In the genomic region with DNA sequence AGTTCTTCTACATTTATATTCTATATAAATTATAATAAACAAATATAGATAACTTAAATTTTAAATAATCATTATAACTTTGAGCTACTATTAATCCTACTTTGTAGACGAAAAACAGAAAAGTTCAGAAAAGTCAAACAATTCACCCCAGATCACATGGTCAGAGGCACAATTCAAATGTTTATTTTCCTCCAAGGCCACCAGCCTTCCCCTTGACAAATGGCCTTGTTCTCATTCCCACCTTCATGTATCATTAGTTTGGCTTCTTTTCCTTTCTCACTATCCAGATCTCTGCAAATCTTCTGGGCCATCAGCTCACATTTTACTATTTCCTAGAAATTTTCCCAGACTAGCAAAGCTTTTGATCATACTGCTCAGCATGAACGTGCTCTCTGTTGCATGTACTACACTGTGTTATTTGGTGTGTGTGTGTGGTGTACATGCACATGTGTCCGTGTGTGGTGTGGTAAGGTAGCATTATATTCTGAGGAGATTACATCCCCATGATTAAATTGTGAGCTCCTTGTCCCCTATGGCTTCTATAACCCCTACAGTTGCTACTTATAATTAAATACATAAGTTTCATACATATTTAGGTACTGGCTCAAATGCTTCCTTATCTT, we compare ENCODE assay signal across 18 cellular contexts.
A peak's percentile ranks its signal among the peaks of the same experiment; 100 is the strongest.
DNase-seq lines count a peak whose midpoint lies in the region; ATAC-seq, FAIRE-seq and TF ChIP-seq lines count a peak whose summit lies in the region.
"Had no signal": no experiment of that assay in that cellular context is flagged by ENCODE, and none has a peak within 500 bp of the region (broad histone marks: within the 10 kb centered on the region; RNA-seq: fewer than 3 reads in every experiment).

No MANE protein-coding gene starts in this region.

- H3K4me1 ChIP-seq in GM23338 (ENCODE audit: insufficient read depth) (peaks cover 11% of the 10 kb centered on the region; the same call in 1 of the 2 replicates), endothelial cell of umbilical vein (ENCODE audit: control insufficient read depth, extremely low read depth, insufficient read depth, low read length) (no peaks in the 10 kb centered on the region)

- intact Hi-C loops in endothelial cell of umbilical vein (cut with micrococcal nuclease) = no loop called here

- peaks cover 12% of the 10 kb centered on the region; the same call in 2 of the 3 replicates for H3K36me3 Mint-ChIP-seq in GM23338 (ENCODE audit: low read depth)
- peaks cover 10% of the 10 kb centered on the region for H3K36me3 Mint-ChIP-seq in T-helper 2 cell treated with Interferon-gamma antibody and Interleukin-4, amounts not matched to agents 5 μg/mL and 100 μg/mL, for 36 hours (ENCODE audit: low read depth)
- H3K36me3 Mint-ChIP-seq in nephron progenitor cell (ENCODE audit: low read depth) = peaks cover 44% of the 10 kb centered on the region
- H3K36me3 Mint-ChIP-seq: CD14-positive monocyte; CD8-positive, alpha-beta T cell had no signal

- H3K4me1 Mint-ChIP-seq in GM23338 (peaks cover 25% of the 10 kb centered on the region), nephron progenitor cell (peaks cover 51% of the 10 kb centered on the region)
- peaks cover 35% of the 10 kb centered on the region for H3K4me1 Mint-ChIP-seq in T-helper 2 cell treated with Interferon-gamma antibody and Interleukin-4, amounts not matched to agents 5 μg/mL and 100 μg/mL, for 36 hours (ENCODE audit: low read depth)
- H3K4me1 Mint-ChIP-seq: CD14-positive monocyte had no signal

- H3K36me3 ChIP-seq in GM23338 (ENCODE audit: insufficient read depth) (no peaks in the 10 kb centered on the region; the same call in 1 of the 2 replicates), endothelial cell of umbilical vein (ENCODE audit: control insufficient read depth in 2 of 2, extremely low read depth in 1 of 2, insufficient read depth in 2 of 2, low read length in 2 of 2) (no peaks in the 10 kb centered on the region)

- H3F3A ChIP-seq in GM23338 (replicated peaks; ENCODE audit: low read depth) = no peaks in the 10 kb centered on the region

- H3K9me3 Mint-ChIP-seq in GM23338 = no peaks in the 10 kb centered on the region
- no peaks in the 10 kb centered on the region for H3K9me3 Mint-ChIP-seq in T-helper 2 cell treated with Interferon-gamma antibody and Interleukin-4, amounts not matched to agents 5 μg/mL and 100 μg/mL, for 36 hours
- H3K9me3 Mint-ChIP-seq in nephron progenitor cell = no peaks in the 10 kb centered on the region
- H3K9me3 Mint-ChIP-seq: CD14-positive monocyte; CD8-positive, alpha-beta T cell; HFFc6 had no signal

- BruUV-seq in endothelial cell of umbilical vein (replicated peaks; lab: Mats Ljungman, UMichigan) = no TSS peak

- no peak for TF ChIP-seq POLR2A in endothelial cell of umbilical vein (IDR thresholded peaks at IDR 0.05; ENCODE audit: low read depth, low read length)

- H3K9me1 ChIP-seq in endothelial cell of umbilical vein (replicated peaks; ENCODE audit: control insufficient read depth, extremely low read depth, insufficient read depth, low read length) = no peaks in the 10 kb centered on the region

- H3K4me2 ChIP-seq in GM23338 (no peak overlapping the region), endothelial cell of umbilical vein (ENCODE audit: insufficient read depth, low read length) (no peak overlapping the region)

- H2AFZ ChIP-seq in GM23338 (no peak overlapping the region), endothelial cell of umbilical vein (ENCODE audit: low read depth, low read length) (no peak overlapping the region)

- H3K27me3 Mint-ChIP-seq in GM23338 (ENCODE audit: insufficient read depth, low read depth, poor library complexity) (no peaks in the 10 kb centered on the region), nephron progenitor cell (ENCODE audit: low read depth, poor library complexity) (no peaks in the 10 kb centered on the region)
- no peaks in the 10 kb centered on the region for H3K27me3 Mint-ChIP-seq in T-helper 2 cell treated with Interferon-gamma antibody and Interleukin-4, amounts not matched to agents 5 μg/mL and 100 μg/mL, for 36 hours (ENCODE audit: low read depth)

- H3K9me2 ChIP-seq in GM23338 (ENCODE audit: insufficient read depth) = no peaks in the 10 kb centered on the region

- no peaks in the 10 kb centered on the region for H3K9me3 ChIP-seq in endothelial cell of umbilical vein (replicated peaks; ENCODE audit: control insufficient read depth, insufficient read depth, low read length)

- CTCF ChIA-PET in endothelial cell of umbilical vein (lab: Charles Lee) = interaction anchor here (0.7 to 1.8 kb wide), 4 partner anchors 10 to 61 kb away, joined by 3 to 7 read pairs (median 4); no protein-coding TSS in a partner anchor

- H3K4me3 ChIP-seq in GM23338 (no peak overlapping the region), endothelial cell of umbilical vein (replicated peaks in 1 of 3; ENCODE audit: insufficient read depth in 1 of 3, low read depth in 1 of 3, low read length in 3 of 3) (no peak overlapping the region)

- FAIRE-seq in endothelial cell of umbilical vein (lab: Jason Lieb, UNC) = peak; percentile 26
- FAIRE-seq: D721Med, GM19239, H1 had no signal

- H3K27ac Mint-ChIP-seq in GM23338 = no peak overlapping the region
- no peak overlapping the region for H3K27ac Mint-ChIP-seq in T-helper 2 cell treated with Interferon-gamma antibody and Interleukin-4, amounts not matched to agents 5 μg/mL and 100 μg/mL, for 36 hours
- peak overlapping the region; percentile 79 for H3K27ac Mint-ChIP-seq in nephron progenitor cell
- H3K27ac Mint-ChIP-seq: CD14-positive monocyte; CD8-positive, alpha-beta T cell; HFFc6 had no signal

- peaks cover 11% of the 10 kb centered on the region for H3K79me2 ChIP-seq in GM23338 (replicated peaks; ENCODE audit: insufficient read depth)
- H3K79me2 ChIP-seq in endothelial cell of umbilical vein (ENCODE audit: control insufficient read depth, insufficient read depth, low read length) = no peaks in the 10 kb centered on the region

- no peaks in the 10 kb centered on the region for H3K27me3 ChIP-seq in GM23338 (ENCODE audit: insufficient read depth)
- H3K27me3 ChIP-seq in endothelial cell of umbilical vein (ENCODE audit: control insufficient read depth in 2 of 2, insufficient read depth in 2 of 2, low read length in 2 of 2) = no peaks in the 10 kb centered on the region

- no peak overlapping the region for H3K4me3 Mint-ChIP-seq in GM23338
- peak overlapping the region; percentile 19 for H3K4me3 Mint-ChIP-seq in T-helper 2 cell treated with Interferon-gamma antibody and Interleukin-4, amounts not matched to agents 5 μg/mL and 100 μg/mL, for 36 hours
- H3K4me3 Mint-ChIP-seq in nephron progenitor cell = no peak overlapping the region
- H3K4me3 Mint-ChIP-seq: CD14-positive monocyte; CD8-positive, alpha-beta T cell; HFFc6 had no signal

- H3K27ac ChIP-seq in GM23338 (ENCODE audit: low read depth) = peak overlapping the region; percentile 63; the same call in 1 of the 2 replicates
- no peak overlapping the region for H3K27ac ChIP-seq in endothelial cell of umbilical vein (ENCODE audit: insufficient read depth, low read depth, low read length)
- H3K27ac ChIP-seq: HL-60 had no signal

- POLR2A ChIA-PET in endothelial cell of umbilical vein (lab: Charles Lee) = no interaction called here

- H3K9ac ChIP-seq in endothelial cell of umbilical vein (replicated peaks; ENCODE audit: extremely low read depth, insufficient read depth, low read length) = no peak overlapping the region

- H4K20me1 ChIP-seq in GM23338 (replicated peaks; ENCODE audit: insufficient read depth) (peaks cover 10% of the 10 kb centered on the region), endothelial cell of umbilical vein (replicated peaks; ENCODE audit: control insufficient read depth, extremely low read depth, insufficient read depth, low read length) (no peaks in the 10 kb centered on the region)

- DNase-seq in GM23338 (ENCODE audit: low spot score) = no peak
- no peak for DNase-seq in T-helper 2 cell treated with Interferon-gamma antibody and Interleukin-4, amounts not matched to agents 5 μg/mL and 100 μg/mL, for 36 hours (ENCODE audit: low spot score)
- no peak for DNase-seq in endothelial cell of umbilical vein (ENCODE audit: low read depth, low spot score)
- DNase-seq in nephron progenitor cell = no peak
- no peak for DNase-seq in NCI-H510A (lab: John Stamatoyannopoulos, UW)
- DNase-seq in kidney tubule cell (ENCODE audit: low spot score) = no peak
- DNase-seq: CD8-positive, alpha-beta T cell; COR-L47; DMS153; GDM1; HFFc6 had no signal

- dilution Hi-C loops in endothelial cell of umbilical vein (cut with MboI; ENCODE audit: extremely low pct_ligation_motif_present, low sequenced_read_pairs) = no loop called here

- no peak for TF ChIP-seq CTCF in GM23338 (conservative IDR thresholded peaks at IDR 0.05; ENCODE audit: low read depth in 2 of 2)
- no peak for TF ChIP-seq CTCF in endothelial cell of umbilical vein (IDR thresholded peaks at IDR 0.05; ENCODE audit: extremely low read depth in 1 of 2, insufficient read depth in 1 of 2, low read depth in 1 of 2, low read length in 2 of 2)
- no peak for TF ChIP-seq CTCF in nephron progenitor cell (IDR thresholded peaks at IDR 0.05)

- ATAC-seq in GM23338 (no peak), HG02938 (IDR thresholded peaks at IDR 0.05; ENCODE audit: unreplicated experiment) (no peak)
- ATAC-seq in activated CD4-positive, CD25-positive, alpha-beta regulatory T cell treated with anti-CD3 and anti-CD28 coated beads, Interleukin-2, amount 50 U/mL, for 24 hours = no peak
- ATAC-seq: CD8-positive, alpha-beta T cell had no signal

TF ChIP-seq in GM23338, 12 proteins besides CTCF, POLR2A, EP300 and RAD21 (continues in another document):
- no peak for TF ChIP-seq EZH2 (IDR thresholded peaks at IDR 0.05; ENCODE audit: low read depth, unreplicated experiment)

TF ChIP-seq in endothelial cell of umbilical vein, 7 proteins besides CTCF, POLR2A, EP300 and RAD21:
- TF ChIP-seq FOS (IDR thresholded peaks at IDR 0.05; ENCODE audit: borderline replicate concordance, insufficient read depth, low read length) (no peak), EZH2 (IDR thresholded peaks at IDR 0.05; ENCODE audit: borderline replicate concordance, low read depth, low read length, severe bottlenecking) (no peak), GATA2 (IDR thresholded peaks at IDR 0.05; ENCODE audit: insufficient read depth, insufficient read length, low read depth, low read length) (no peak), MYC (IDR thresholded peaks at IDR 0.05; ENCODE audit: low read depth, low read length) (no peak), POLR2AphosphoS5 (IDR thresholded peaks at IDR 0.05; ENCODE audit: insufficient read depth, low read depth, low read length) (no peak), JUN (IDR thresholded peaks at IDR 0.05; ENCODE audit: borderline replicate concordance, insufficient read depth, insufficient read length, low read depth) (no peak)
- TF ChIP-seq, protein P1, sequence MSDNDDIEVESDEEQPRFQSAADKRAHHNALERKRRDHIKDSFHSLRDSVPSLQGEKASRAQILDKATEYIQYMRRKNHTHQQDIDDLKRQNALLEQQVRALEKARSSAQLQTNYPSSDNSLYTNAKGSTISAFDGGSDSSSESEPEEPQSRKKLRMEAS (IDR thresholded peaks at IDR 0.05; ENCODE audit: insufficient read depth, insufficient read length) = no peak
